ENCODE assay signal across 1 cellular context in genomic region chr11:107408762-107409200, GRCh38.
TF ChIP-seq lines count a peak whose summit lies in the region.

No MANE protein-coding gene starts in this region.

TF ChIP-seq in HepG2, 621 proteins besides CTCF, POLR2A, EP300 and RAD21 (continued from another document and continues in another):
- TF ChIP-seq SAP130 (CRISPR knock-in tag; IDR thresholded peaks at IDR 0.05; ENCODE audit: low read depth) (peak; percentile 59), NR2F6 (IDR thresholded peaks at IDR 0.05) (peak; percentile 98), NR2F6 (CRISPR knock-in tag; IDR thresholded peaks at IDR 0.05) (peak; percentile 96), SOX6 (IDR thresholded peaks at IDR 0.05) (no peak), SOX6 (CRISPR knock-in tag; IDR thresholded peaks at IDR 0.05) (peak; percentile 79; the same call in 1 of the 2 replicates), FOXP1 (IDR thresholded peaks at IDR 0.05) (peak; percentile 63; the same call in 1 of the 2 replicates), FOXP1 (CRISPR knock-in tag; IDR thresholded peaks at IDR 0.05) (peak; percentile 88), FOXJ3 (CRISPR knock-in tag; IDR thresholded peaks at IDR 0.05; ENCODE audit: borderline replicate concordance) (peak; percentile 95; the same call in 1 of the 2 replicates), DPF2 (CRISPR knock-in tag; IDR thresholded peaks at IDR 0.05; ENCODE audit: borderline replicate concordance, low read depth) (0 out of 2 replicates have a peak, but pooled peaks have one; percentile 34), SP1 (IDR thresholded peaks at IDR 0.05) (no peak), SP1 (CRISPR knock-in tag; IDR thresholded peaks at IDR 0.05) (no peak), MLX (CRISPR knock-in tag; IDR thresholded peaks at IDR 0.05) (0 out of 2 replicates have a peak, but pooled peaks have one; percentile 23), ZNF772 (CRISPR knock-in tag; IDR thresholded peaks at IDR 0.05) (0 out of 2 replicates have a peak, but pooled peaks have one; percentile 32), ZFP1 (CRISPR knock-in tag; IDR thresholded peaks at IDR 0.05) (0 out of 2 replicates have a peak, but pooled peaks have one; percentile 60), HOXA3 (CRISPR knock-in tag; IDR thresholded peaks at IDR 0.05) (no peak), RORA (CRISPR knock-in tag; IDR thresholded peaks at IDR 0.05) (peak; percentile 89; the same call in 1 of the 2 replicates), ATM (IDR thresholded peaks at IDR 0.05; ENCODE audit: borderline replicate concordance) (no peak), KIAA2018 (CRISPR knock-in tag; IDR thresholded peaks at IDR 0.05; ENCODE audit: borderline replicate concordance) (no peak), MAZ (IDR thresholded peaks at IDR 0.05; ENCODE audit: borderline replicate concordance, low read depth, low read length) (no peak), MAZ (CRISPR knock-in tag; IDR thresholded peaks at IDR 0.05; ENCODE audit: low read depth) (0 out of 2 replicates have a peak, but pooled peaks have one; percentile 29), MED1 (CRISPR knock-in tag; IDR thresholded peaks at IDR 0.05) (peak; percentile 27; the same call in 1 of the 2 replicates), HOXA5 (CRISPR knock-in tag; IDR thresholded peaks at IDR 0.05) (peak; percentile 61), BHLHE40 (IDR thresholded peaks at IDR 0.05; ENCODE audit: low read length) (0 out of 2 replicates have a peak, but pooled peaks have one; percentile 22), NR2F2 (IDR thresholded peaks at IDR 0.05; ENCODE audit: borderline replicate concordance, low read depth) (peak; percentile 97), HMG20A (CRISPR knock-in tag; IDR thresholded peaks at IDR 0.05; ENCODE audit: borderline replicate concordance) (peak; percentile 97), GFI1 (CRISPR knock-in tag; IDR thresholded peaks at IDR 0.05; ENCODE audit: borderline replicate concordance) (peak; percentile 66), MATR3 (CRISPR knock-in tag; IDR thresholded peaks at IDR 0.05) (no peak), SKI (IDR thresholded peaks at IDR 0.05; ENCODE audit: partially characterized antibody) (peak; percentile 38), HNF4G (IDR thresholded peaks at IDR 0.05; ENCODE audit: borderline replicate concordance, low read depth, low read length) (peak; percentile 65), HNF4G (CRISPR knock-in tag; IDR thresholded peaks at IDR 0.05; ENCODE audit: borderline replicate concordance, low read depth) (no peak), HOMEZ (CRISPR knock-in tag; IDR thresholded peaks at IDR 0.05; ENCODE audit: low read depth) (peak; percentile 77; the same call in 1 of the 2 replicates), KDM4B (CRISPR knock-in tag; IDR thresholded peaks at IDR 0.05) (no peak), ZNF607 (CRISPR knock-in tag; IDR thresholded peaks at IDR 0.05; ENCODE audit: borderline replicate concordance) (no peak), ETV5 (CRISPR knock-in tag; IDR thresholded peaks at IDR 0.05; ENCODE audit: borderline replicate concordance) (no peak), MEF2D (CRISPR knock-in tag; IDR thresholded peaks at IDR 0.05) (0 out of 2 replicates have a peak, but pooled peaks have one; percentile 51), ZNF264 (CRISPR knock-in tag; IDR thresholded peaks at IDR 0.05) (0 out of 2 replicates have a peak, but pooled peaks have one; percentile 20), KDM6A (CRISPR knock-in tag; IDR thresholded peaks at IDR 0.05; ENCODE audit: low read depth) (peak; percentile 87)
- TF ChIP-seq, protein P1, sequence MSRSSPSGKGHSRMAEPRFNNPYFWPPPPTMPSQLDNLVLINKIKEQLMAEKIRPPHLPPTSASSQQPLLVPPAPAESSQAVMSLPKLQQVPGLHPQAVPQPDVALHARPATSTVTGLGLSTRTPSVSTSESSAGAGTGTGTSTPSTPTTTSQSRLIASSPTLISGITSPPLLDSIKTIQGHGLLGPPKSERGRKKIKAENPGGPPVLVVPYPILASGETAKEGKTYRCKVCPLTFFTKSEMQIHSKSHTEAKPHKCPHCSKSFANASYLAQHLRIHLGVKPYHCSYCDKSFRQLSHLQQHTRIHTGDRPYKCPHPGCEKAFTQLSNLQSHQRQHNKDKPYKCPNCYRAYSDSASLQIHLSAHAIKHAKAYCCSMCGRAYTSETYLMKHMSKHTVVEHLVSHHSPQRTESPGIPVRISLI (CRISPR knock-in tag; IDR thresholded peaks at IDR 0.05; ENCODE audit: borderline replicate concordance), result peak; percentile 97
- TF ChIP-seq, protein P2, sequence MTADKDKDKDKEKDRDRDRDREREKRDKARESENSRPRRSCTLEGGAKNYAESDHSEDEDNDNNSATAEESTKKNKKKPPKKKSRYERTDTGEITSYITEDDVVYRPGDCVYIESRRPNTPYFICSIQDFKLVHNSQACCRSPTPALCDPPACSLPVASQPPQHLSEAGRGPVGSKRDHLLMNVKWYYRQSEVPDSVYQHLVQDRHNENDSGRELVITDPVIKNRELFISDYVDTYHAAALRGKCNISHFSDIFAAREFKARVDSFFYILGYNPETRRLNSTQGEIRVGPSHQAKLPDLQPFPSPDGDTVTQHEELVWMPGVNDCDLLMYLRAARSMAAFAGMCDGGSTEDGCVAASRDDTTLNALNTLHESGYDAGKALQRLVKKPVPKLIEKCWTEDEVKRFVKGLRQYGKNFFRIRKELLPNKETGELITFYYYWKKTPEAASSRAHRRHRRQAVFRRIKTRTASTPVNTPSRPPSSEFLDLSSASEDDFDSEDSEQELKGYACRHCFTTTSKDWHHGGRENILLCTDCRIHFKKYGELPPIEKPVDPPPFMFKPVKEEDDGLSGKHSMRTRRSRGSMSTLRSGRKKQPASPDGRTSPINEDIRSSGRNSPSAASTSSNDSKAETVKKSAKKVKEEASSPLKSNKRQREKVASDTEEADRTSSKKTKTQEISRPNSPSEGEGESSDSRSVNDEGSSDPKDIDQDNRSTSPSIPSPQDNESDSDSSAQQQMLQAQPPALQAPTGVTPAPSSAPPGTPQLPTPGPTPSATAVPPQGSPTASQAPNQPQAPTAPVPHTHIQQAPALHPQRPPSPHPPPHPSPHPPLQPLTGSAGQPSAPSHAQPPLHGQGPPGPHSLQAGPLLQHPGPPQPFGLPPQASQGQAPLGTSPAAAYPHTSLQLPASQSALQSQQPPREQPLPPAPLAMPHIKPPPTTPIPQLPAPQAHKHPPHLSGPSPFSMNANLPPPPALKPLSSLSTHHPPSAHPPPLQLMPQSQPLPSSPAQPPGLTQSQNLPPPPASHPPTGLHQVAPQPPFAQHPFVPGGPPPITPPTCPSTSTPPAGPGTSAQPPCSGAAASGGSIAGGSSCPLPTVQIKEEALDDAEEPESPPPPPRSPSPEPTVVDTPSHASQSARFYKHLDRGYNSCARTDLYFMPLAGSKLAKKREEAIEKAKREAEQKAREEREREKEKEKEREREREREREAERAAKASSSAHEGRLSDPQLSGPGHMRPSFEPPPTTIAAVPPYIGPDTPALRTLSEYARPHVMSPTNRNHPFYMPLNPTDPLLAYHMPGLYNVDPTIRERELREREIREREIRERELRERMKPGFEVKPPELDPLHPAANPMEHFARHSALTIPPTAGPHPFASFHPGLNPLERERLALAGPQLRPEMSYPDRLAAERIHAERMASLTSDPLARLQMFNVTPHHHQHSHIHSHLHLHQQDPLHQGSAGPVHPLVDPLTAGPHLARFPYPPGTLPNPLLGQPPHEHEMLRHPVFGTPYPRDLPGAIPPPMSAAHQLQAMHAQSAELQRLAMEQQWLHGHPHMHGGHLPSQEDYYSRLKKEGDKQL (CRISPR knock-in tag; IDR thresholded peaks at IDR 0.05; ENCODE audit: low read depth), result peak; percentile 87
- TF ChIP-seq, protein P3, sequence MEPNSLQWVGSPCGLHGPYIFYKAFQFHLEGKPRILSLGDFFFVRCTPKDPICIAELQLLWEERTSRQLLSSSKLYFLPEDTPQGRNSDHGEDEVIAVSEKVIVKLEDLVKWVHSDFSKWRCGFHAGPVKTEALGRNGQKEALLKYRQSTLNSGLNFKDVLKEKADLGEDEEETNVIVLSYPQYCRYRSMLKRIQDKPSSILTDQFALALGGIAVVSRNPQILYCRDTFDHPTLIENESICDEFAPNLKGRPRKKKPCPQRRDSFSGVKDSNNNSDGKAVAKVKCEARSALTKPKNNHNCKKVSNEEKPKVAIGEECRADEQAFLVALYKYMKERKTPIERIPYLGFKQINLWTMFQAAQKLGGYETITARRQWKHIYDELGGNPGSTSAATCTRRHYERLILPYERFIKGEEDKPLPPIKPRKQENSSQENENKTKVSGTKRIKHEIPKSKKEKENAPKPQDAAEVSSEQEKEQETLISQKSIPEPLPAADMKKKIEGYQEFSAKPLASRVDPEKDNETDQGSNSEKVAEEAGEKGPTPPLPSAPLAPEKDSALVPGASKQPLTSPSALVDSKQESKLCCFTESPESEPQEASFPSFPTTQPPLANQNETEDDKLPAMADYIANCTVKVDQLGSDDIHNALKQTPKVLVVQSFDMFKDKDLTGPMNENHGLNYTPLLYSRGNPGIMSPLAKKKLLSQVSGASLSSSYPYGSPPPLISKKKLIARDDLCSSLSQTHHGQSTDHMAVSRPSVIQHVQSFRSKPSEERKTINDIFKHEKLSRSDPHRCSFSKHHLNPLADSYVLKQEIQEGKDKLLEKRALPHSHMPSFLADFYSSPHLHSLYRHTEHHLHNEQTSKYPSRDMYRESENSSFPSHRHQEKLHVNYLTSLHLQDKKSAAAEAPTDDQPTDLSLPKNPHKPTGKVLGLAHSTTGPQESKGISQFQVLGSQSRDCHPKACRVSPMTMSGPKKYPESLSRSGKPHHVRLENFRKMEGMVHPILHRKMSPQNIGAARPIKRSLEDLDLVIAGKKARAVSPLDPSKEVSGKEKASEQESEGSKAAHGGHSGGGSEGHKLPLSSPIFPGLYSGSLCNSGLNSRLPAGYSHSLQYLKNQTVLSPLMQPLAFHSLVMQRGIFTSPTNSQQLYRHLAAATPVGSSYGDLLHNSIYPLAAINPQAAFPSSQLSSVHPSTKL (CRISPR knock-in tag; IDR thresholded peaks at IDR 0.05), result peak; percentile 96
